In genomic region chr18:32803571-32803970, GRCh38 we compare ENCODE assay signal across 11 cellular contexts. TPM values are rescaled to one million over a fixed set of nuclear protein-coding genes. Genes with fewer than 3 reads are reported as not detected.
DNase-seq lines count a peak whose midpoint lies in the region; ATAC-seq, FAIRE-seq and TF ChIP-seq lines count a peak whose summit lies in the region.
"Had no signal": no experiment of that assay in that cellular context is flagged by ENCODE, and none has a peak within 500 bp of the region (broad histone marks: within the 10 kb centered on the region; RNA-seq: fewer than 3 reads in every experiment).

No MANE protein-coding gene starts in this region.

- peaks cover 39% of the 10 kb centered on the region for H3K4me1 Mint-ChIP-seq in neural crest cell

- H3K4me3 Mint-ChIP-seq in neural crest cell: peak overlapping the region; percentile 62

- no peak for FAIRE-seq in urothelium cell line (lab: Jason Lieb, UNC)
- FAIRE-seq: pancreas had no signal

- H3K9me3 Mint-ChIP-seq in neural crest cell: peaks cover 2% of the 10 kb centered on the region

- peak overlapping the region; percentile 64 for H3K27ac Mint-ChIP-seq in neural crest cell (ENCODE audit: unreplicated experiment)

- H3K36me3 Mint-ChIP-seq in neural crest cell (ENCODE audit: low read depth): no peaks in the 10 kb centered on the region

- ATAC-seq in GM19025 (IDR thresholded peaks at IDR 0.05; ENCODE audit: low read depth, unreplicated experiment) (peak; percentile 72), HG02759 (IDR thresholded peaks at IDR 0.05; ENCODE audit: unreplicated experiment) (peak; percentile 95)
- ATAC-seq: heart left ventricle, pancreas had no signal

- no peak for TF ChIP-seq CTCF in neural crest cell (conservative IDR thresholded peaks at IDR 0.05)

- DNase-seq in NAMALWA (ENCODE audit: low spot score) (peak; percentile 83), neural crest cell (ENCODE audit: low read depth, low spot score) (peak; percentile 3), hepatic stellate cell (ENCODE audit: low spot score) (no peak), NCI-H2029 (lab: John Stamatoyannopoulos, UW) (no peak), urothelium cell line (ENCODE audit: low spot score) (no peak), T-helper 9 cell (no peak)
- DNase-seq: heart left ventricle, MV-4-11, pancreas had no signal

- no peaks in the 10 kb centered on the region for H3K27me3 Mint-ChIP-seq in neural crest cell (ENCODE audit: low read depth)

RNA-seq across cellular contexts. Expression of gene KLHL14, which starts 30.7 kb away (rescaled TPM):
- 2.2 and 2.4 TPM in 2 replicates for total RNA-seq in neural crest cell

Comparison
In these comparisons a context has a peak if more than half of its experiments do, and no peak if none do; other contexts are left out.
1. DNase-seq: peak in NAMALWA (single experiment) and neural crest cell (single experiment); none in hepatic stellate cell (single experiment), NCI-H2029 (single experiment), urothelium cell line (single experiment) and T-helper 9 cell (single experiment).